17 cellular contexts compared by ENCODE assay signal in genomic region chr5:168390491-168390890, GRCh38.
"Had no signal": no experiment of that assay in that cellular context is flagged by ENCODE, and none has a peak within 500 bp of the region (broad histone marks: within the 10 kb centered on the region; RNA-seq: fewer than 3 reads in every experiment).

No MANE protein-coding gene starts in this region.

- H3K27me3 Mint-ChIP-seq: brain, memory B cell had no signal

- H3K4me1 Mint-ChIP-seq: activated CD4-positive, alpha-beta T cell treated with anti-CD3 and anti-CD28 coated beads, Interleukin-2, amount 10 ng/mL, durations not matched to agents 7 days and 5 days; activated naive CD8-positive, alpha-beta T cell treated with anti-CD3 and anti-CD28 coated beads, Interleukin-2, amount 10 ng/mL, durations not matched to agents 7 days and 5 days; brain; memory B cell; natural killer cell had no signal

- H3K27ac ChIP-seq: hepatocyte, left ventricle myocardium inferior, stomach, testis had no signal

- H3K27ac Mint-ChIP-seq: activated CD4-positive, alpha-beta T cell treated with anti-CD3 and anti-CD28 coated beads, Interleukin-2, amount 10 ng/mL, durations not matched to agents 7 days and 5 days; activated naive CD8-positive, alpha-beta T cell treated with anti-CD3 and anti-CD28 coated beads, Interleukin-2, amount 10 ng/mL, durations not matched to agents 7 days and 5 days; activated T-helper 1 cell treated with anti-CD3 and anti-CD28 coated beads, Interleukin-12 subunit alpha, Interleukin-12 subunit beta, Interleukin-2, Interleukin-4 antibody, amounts not matched to agents 30 ng/mL and 10 ng/mL and 1 ng/mL, durations not matched to agents 14 hours and 24 hours and 36 hours; brain; memory B cell; natural killer cell had no signal

- H3K36me3 ChIP-seq: left ventricle myocardium inferior had no signal

- DNase-seq: activated CD4-positive, alpha-beta T cell treated with anti-CD3 and anti-CD28 coated beads, Interleukin-2, amount 10 ng/mL, durations not matched to agents 7 days and 5 days; activated naive CD4-positive, alpha-beta T cell; activated naive CD8-positive, alpha-beta T cell treated with anti-CD3 and anti-CD28 coated beads, Interleukin-2, amount 10 ng/mL, durations not matched to agents 7 days and 5 days; dermis blood vessel endothelial cell; erythroblast; kidney; left ventricle myocardium inferior; natural killer cell; nucleus accumbens; right cardiac atrium; small intestine; stomach; testis had no signal

- H3K36me3 Mint-ChIP-seq: activated naive CD8-positive, alpha-beta T cell treated with anti-CD3 and anti-CD28 coated beads, Interleukin-2, amount 10 ng/mL, durations not matched to agents 7 days and 5 days had no signal

- H3K9me3 ChIP-seq: testis had no signal

- H3K4me3 Mint-ChIP-seq: activated CD4-positive, alpha-beta T cell treated with anti-CD3 and anti-CD28 coated beads, Interleukin-2, amount 10 ng/mL, durations not matched to agents 7 days and 5 days; activated naive CD8-positive, alpha-beta T cell treated with anti-CD3 and anti-CD28 coated beads, Interleukin-2, amount 10 ng/mL, durations not matched to agents 7 days and 5 days; activated T-helper 1 cell treated with anti-CD3 and anti-CD28 coated beads, Interleukin-12 subunit alpha, Interleukin-12 subunit beta, Interleukin-2, Interleukin-4 antibody, amounts not matched to agents 30 ng/mL and 10 ng/mL and 1 ng/mL, durations not matched to agents 14 hours and 24 hours and 36 hours; brain; memory B cell; natural killer cell had no signal

- ATAC-seq: natural killer cell, right cardiac atrium had no signal

- H3K27me3 ChIP-seq: hepatocyte, stomach, testis had no signal

- H3K4me1 ChIP-seq: left ventricle myocardium inferior, stomach, testis had no signal

- H3K4me3 ChIP-seq: hepatocyte, left ventricle myocardium inferior, stomach, testis had no signal
